10 cellular contexts compared by ENCODE assay signal in genomic region chr1:160221089-160221488, GRCh38. TPM values are rescaled to one million over a fixed set of nuclear protein-coding genes. Genes with fewer than 3 reads are reported as not detected.
"Had no signal": no experiment of that assay in that cellular context is flagged by ENCODE, and none has a peak within 500 bp of the region (broad histone marks: within the 10 kb centered on the region; RNA-seq: fewer than 3 reads in every experiment).

No MANE protein-coding gene starts in this region.

- H3K27ac ChIP-seq: esophagus squamous epithelium had no signal

- H3K4me3 ChIP-seq: esophagus squamous epithelium, gastrocnemius medialis had no signal

- DNase-seq: activated CD4-positive, alpha-beta T cell treated with anti-CD3 and anti-CD28 coated beads, Interleukin-2, amount 50 U/mL, for 1 hour; activated CD4-positive, CD25-positive, alpha-beta regulatory T cell; esophagus squamous epithelium; gastrocnemius medialis; stimulated activated CD4-positive, alpha-beta T cell treated with anti-CD3 and anti-CD28 coated beads, Interleukin-4, amount 100 ng/mL, for 1 hour had no signal

- H3K4me1 Mint-ChIP-seq: activated naive CD4-positive, alpha-beta T cell treated with anti-CD3 and anti-CD28 coated beads, Interleukin-2, amount 50 U/mL, for 24 hours had no signal

- H3K4me3 Mint-ChIP-seq: activated naive CD4-positive, alpha-beta T cell treated with anti-CD3 and anti-CD28 coated beads, Interleukin-2, amount 50 U/mL, for 24 hours; neural crest cell; T-helper 1 cell treated with Interleukin-12 subunit alpha and Interleukin-12 subunit beta and Interleukin-4 antibody, amounts not matched to agents 30 μg/mL and 1 μg/mL, for 36 hours; type B pancreatic cell had no signal

- ATAC-seq: gastrocnemius medialis had no signal

- H3K27ac Mint-ChIP-seq: T-helper 1 cell treated with Interleukin-12 subunit alpha and Interleukin-12 subunit beta and Interleukin-4 antibody, amounts not matched to agents 30 μg/mL and 1 μg/mL, for 36 hours; type B pancreatic cell had no signal

- H3K9me3 Mint-ChIP-seq: activated naive CD4-positive, alpha-beta T cell treated with anti-CD3 and anti-CD28 coated beads, Interleukin-2, amount 50 U/mL, for 24 hours; neural crest cell; T-helper 1 cell treated with Interleukin-12 subunit alpha and Interleukin-12 subunit beta and Interleukin-4 antibody, amounts not matched to agents 30 μg/mL and 1 μg/mL, for 36 hours; type B pancreatic cell had no signal

- H3K9me3 ChIP-seq: esophagus squamous epithelium, gastrocnemius medialis had no signal

- H3K27me3 Mint-ChIP-seq: activated naive CD4-positive, alpha-beta T cell treated with anti-CD3 and anti-CD28 coated beads, Interleukin-2, amount 50 U/mL, for 24 hours; type B pancreatic cell had no signal

- H3K27me3 ChIP-seq: esophagus squamous epithelium, gastrocnemius medialis had no signal

RNA-seq across cellular contexts. Expression of gene CASQ1, which starts 30.7 kb away (rescaled TPM):
- total RNA-seq: osteocyte had no signal
